Comparison of ENCODE assay signal across 15 cellular contexts in genomic region chr6:63740709-63741108, GRCh38.
DNase-seq lines count a peak whose midpoint lies in the region; ATAC-seq and TF ChIP-seq lines count a peak whose summit lies in the region.
"Had no signal": no experiment of that assay in that cellular context is flagged by ENCODE, and none has a peak within 500 bp of the region (broad histone marks: within the 10 kb centered on the region; RNA-seq: fewer than 3 reads in every experiment).

No MANE protein-coding gene starts in this region.

- H2AFZ ChIP-seq in HCT116 (ENCODE audit: low read depth, low read length, poor library complexity, severe bottlenecking) (no peak overlapping the region), neural progenitor cell (replicated peaks) (no peak overlapping the region)

- POLR2A ChIA-PET in HCT116 (lab: Charles Lee) = no interaction called here

- H3K4me3 ChIP-seq in HCT116 (replicated peaks in 1 of 2; ENCODE audit: low read depth in 1 of 2, low read length in 2 of 2) (no peak overlapping the region; a peak in 1 of 4 replicates), fibroblast of the aortic adventitia (ENCODE audit: low read depth, low read length) (no peak overlapping the region), spleen (no peak overlapping the region), lower leg skin (ENCODE audit: low read depth, poor library complexity, severe bottlenecking) (no peak overlapping the region), neural progenitor cell (no peak overlapping the region)
- H3K4me3 ChIP-seq: HAP-1, tibial artery had no signal

- DNase-seq in HCT116 (ENCODE audit: low read depth, low spot score) (peak; percentile 65), T1000 (lab: John Stamatoyannopoulos, UW) (peak; percentile 11), fibroblast of the aortic adventitia (ENCODE audit: low read depth) (peak; percentile 83), spleen (no peak), lower leg skin (ENCODE audit: low spot score in 2 of 2) (no peak), neural progenitor cell (ENCODE audit: low spot score) (no peak)
- DNase-seq: activated CD4-positive, alpha-beta T cell treated with anti-CD3 and anti-CD28 coated beads for 1 hour; DMS53; natural killer cell; NCI-H146; NCI-H82; tibial artery had no signal

- H3K4me1 ChIP-seq in HCT116 (ENCODE audit: control insufficient read depth in 1 of 2, insufficient read depth in 2 of 2, low read length in 2 of 2) (peaks cover 37 to 41% of the 10 kb centered on the region in 2 experiments), spleen (no peaks in the 10 kb centered on the region), neural progenitor cell (no peaks in the 10 kb centered on the region)
- H3K4me1 ChIP-seq: HAP-1, tibial artery had no signal

- no peaks in the 10 kb centered on the region for H3K9me2 ChIP-seq in HCT116 (ENCODE audit: insufficient read depth)

- ATAC-seq in HCT116 (peak; percentile 80), GM21529 (IDR thresholded peaks at IDR 0.05; ENCODE audit: unreplicated experiment) (no peak)
- ATAC-seq: natural killer cell had no signal

- H3K4me1 Mint-ChIP-seq in neural progenitor cell = no peaks in the 10 kb centered on the region
- H3K4me1 Mint-ChIP-seq: IgD-negative memory B cell had no signal

- TSS peak; percentile 23 for BruUV-seq in HCT116 (replicated peaks; lab: Mats Ljungman, UMichigan)

- no peaks in the 10 kb centered on the region for H3K36me3 ChIP-seq in HCT116 (ENCODE audit: control insufficient read depth in 1 of 2, insufficient read depth in 2 of 2, low read length in 2 of 2)
- no peaks in the 10 kb centered on the region for H3K36me3 ChIP-seq in spleen
- H3K36me3 ChIP-seq in neural progenitor cell = no peaks in the 10 kb centered on the region
- H3K36me3 ChIP-seq: HAP-1, tibial artery had no signal

- H3K36me3 Mint-ChIP-seq in neural progenitor cell = no peaks in the 10 kb centered on the region
- H3K36me3 Mint-ChIP-seq: IgD-negative memory B cell, natural killer cell had no signal

- CTCF ChIA-PET in HCT116 (lab: Charles Lee) = interaction anchor here (1.1 kb wide), 1 partner anchor 388 kb away, joined by 3 read pairs; no protein-coding TSS in a partner anchor

- TF ChIP-seq CTCF in HCT116 (IDR thresholded peaks at IDR 0.05 in 2 of 3, conservative IDR thresholded peaks at IDR 0.05 in 1 of 3; ENCODE audit: borderline replicate concordance in 1 of 3, insufficient read depth in 1 of 3, low read depth in 2 of 3, low read length in 2 of 3) (no peak), fibroblast of the aortic adventitia (IDR thresholded peaks at IDR 0.05; ENCODE audit: insufficient read depth, low read length) (no peak), spleen (IDR thresholded peaks at IDR 0.05 in 8 of 11, conservative IDR thresholded peaks at IDR 0.05 in 3 of 11) (no peak), lower leg skin (IDR thresholded peaks at IDR 0.05) (no peak), neural progenitor cell (IDR thresholded peaks at IDR 0.05) (no peak)

- H3F3A ChIP-seq in neural progenitor cell (ENCODE audit: low read depth) = no peaks in the 10 kb centered on the region

- RAD21 ChIA-PET in HCT116 (lab: Charles Lee; ENCODE audit: low non-redundant PET in 1 of 2, low total read pairs in 2 of 2, uncharacterized antibody in 2 of 2, unreplicated experiment in 2 of 2) = no interaction called here

- H3K9ac ChIP-seq in HCT116 (ENCODE audit: low read length) = no peak overlapping the region
- no peak overlapping the region for H3K9ac ChIP-seq in neural progenitor cell

- H4K20me1 ChIP-seq in HCT116 (ENCODE audit: insufficient read depth) = no peaks in the 10 kb centered on the region
- H4K20me1 ChIP-seq in neural progenitor cell (ENCODE audit: low read depth) = no peaks in the 10 kb centered on the region

- H3K4me2 ChIP-seq in HCT116 (ENCODE audit: low read length) (peak overlapping the region; percentile 57), neural progenitor cell (no peak overlapping the region)

- H3K9me3 Mint-ChIP-seq in neural progenitor cell = peaks cover 1% of the 10 kb centered on the region
- H3K9me3 Mint-ChIP-seq: natural killer cell had no signal

- H3K9me3 ChIP-seq in HCT116 (ENCODE audit: control insufficient read depth in 1 of 2, insufficient read depth in 1 of 2, low read depth in 1 of 2, low read length in 2 of 2) = no peaks in the 10 kb centered on the region
- H3K9me3 ChIP-seq in spleen = peaks cover 0 to 11% (median 2%) of the 10 kb centered on the region in 8 donors
- no peaks in the 10 kb centered on the region for H3K9me3 ChIP-seq in neural progenitor cell (ENCODE audit: low read depth)
- H3K9me3 ChIP-seq: HAP-1, tibial artery had no signal

- 48 to 66% (median 56%) methylated on average over 2 of the region's 2 CpGs for WGBS in spleen, 5 donors
- WGBS in lower leg skin, 2 donors = 17 to 18% methylated on average over 2 of the region's 2 CpGs

- H3K27ac Mint-ChIP-seq in neural progenitor cell = no peak overlapping the region
- H3K27ac Mint-ChIP-seq: IgD-negative memory B cell, natural killer cell had no signal

- no peak for TF ChIP-seq RAD21 in HCT116 (IDR thresholded peaks at IDR 0.05; ENCODE audit: low read depth)

- TF ChIP-seq POLR2A in HCT116 (IDR thresholded peaks at IDR 0.05; ENCODE audit: borderline replicate concordance, extremely low read depth, insufficient read depth, insufficient read length) (no peak), spleen (IDR thresholded peaks at IDR 0.05) (no peak), lower leg skin (IDR thresholded peaks at IDR 0.05) (no peak)

- H3K27me3 ChIP-seq in HCT116 (ENCODE audit: insufficient read depth, low read length) (no peaks in the 10 kb centered on the region), spleen (replicated peaks in 1 of 7) (no peaks in the 10 kb centered on the region), neural progenitor cell (no peaks in the 10 kb centered on the region)
- H3K27me3 ChIP-seq: tibial artery had no signal

- peak overlapping the region; percentile 36; the same call in 1 of the 2 replicates for H3K27ac ChIP-seq in HCT116 (ENCODE audit: low read depth, low read length)
- no peak overlapping the region for H3K27ac ChIP-seq in spleen
- H3K27ac ChIP-seq in neural progenitor cell = no peak overlapping the region
- H3K27ac ChIP-seq: tibial artery had no signal

- H3K27me3 Mint-ChIP-seq in neural progenitor cell (ENCODE audit: insufficient read depth, low read depth) = no peaks in the 10 kb centered on the region
- H3K27me3 Mint-ChIP-seq: IgD-negative memory B cell had no signal

- intact Hi-C loops in HCT116 (cut with micrococcal nuclease) = no loop called here
- intact Hi-C loops in spleen (cut with DNase I; ENCODE audit: low total_unique reads) = no loop called here
- intact Hi-C loops in lower leg skin (cut with DNase I; ENCODE audit: low total_unique reads) = no loop called here

- no peak overlapping the region for H3K4me3 Mint-ChIP-seq in neural progenitor cell
- H3K4me3 Mint-ChIP-seq: IgD-negative memory B cell, natural killer cell had no signal

- H3K79me2 ChIP-seq in HCT116 (ENCODE audit: insufficient read depth, low read length) (no peaks in the 10 kb centered on the region), neural progenitor cell (ENCODE audit: low read depth) (no peaks in the 10 kb centered on the region)

TF ChIP-seq in HCT116, 20 proteins besides CTCF, POLR2A, EP300 and RAD21:
- peak; percentile 27; the same call in 1 of the 2 replicates for TF ChIP-seq SIN3A (IDR thresholded peaks at IDR 0.05; ENCODE audit: low read depth)
- TF ChIP-seq EZH2 (IDR thresholded peaks at IDR 0.05) = no peak
- peak; percentile 90 for TF ChIP-seq JUND (IDR thresholded peaks at IDR 0.05)
- TF ChIP-seq, protein P1, sequence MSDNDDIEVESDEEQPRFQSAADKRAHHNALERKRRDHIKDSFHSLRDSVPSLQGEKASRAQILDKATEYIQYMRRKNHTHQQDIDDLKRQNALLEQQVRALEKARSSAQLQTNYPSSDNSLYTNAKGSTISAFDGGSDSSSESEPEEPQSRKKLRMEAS (IDR thresholded peaks at IDR 0.05) = peak; percentile 32; the same call in 1 of the 2 replicates
- no peak for TF ChIP-seq ZBTB33 (IDR thresholded peaks at IDR 0.05; ENCODE audit: extremely low read depth, insufficient replicate concordance, low read length)
- TF ChIP-seq CEBPB (IDR thresholded peaks at IDR 0.05; ENCODE audit: low read depth) = peak; percentile 27; the same call in 1 of the 2 replicates
- peak; percentile 48 for TF ChIP-seq TCF7L2 (IDR thresholded peaks at IDR 0.05; ENCODE audit: borderline replicate concordance, extremely low read depth, insufficient read depth, insufficient read length)
- TF ChIP-seq SP1 (IDR thresholded peaks at IDR 0.05; ENCODE audit: low read depth) = peak; percentile 72
- no peak for TF ChIP-seq EZH2phosphoT487 (IDR thresholded peaks at IDR 0.05; ENCODE audit: borderline replicate concordance)
- TF ChIP-seq FOSL1 (IDR thresholded peaks at IDR 0.05; ENCODE audit: low read depth) = peak; percentile 82

Comparison
In these comparisons a context has a peak if more than half of its experiments do, and no peak if none do; other contexts are left out.
1. DNase-seq: peak in HCT116 (single experiment), T1000 (single experiment) and fibroblast of the aortic adventitia (single experiment); none in spleen (single experiment), lower leg skin (0 of 2) and neural progenitor cell (single experiment).